Comparison of ENCODE assay signal across 8 cellular contexts in genomic region chr17:78412403-78412802, GRCh38. TPM values are rescaled to one million over a fixed set of nuclear protein-coding genes. Genes with fewer than 3 reads are reported as not detected.
A peak's percentile ranks its signal among the peaks of the same experiment; 100 is the strongest.
DNase-seq lines count a peak whose midpoint lies in the region; ATAC-seq, FAIRE-seq and TF ChIP-seq lines count a peak whose summit lies in the region.

No MANE protein-coding gene starts in this region.

- no peak; the same call in none of the 2 replicates for TF ChIP-seq POLR2A in GM12878 (IDR thresholded peaks at IDR 0.05; ENCODE audit: low read depth, low read length)

- no peak overlapping the region for H3K4me2 ChIP-seq in GM12878 (ENCODE audit: control insufficient read depth, insufficient read depth)

- H2AFZ ChIP-seq in GM12878 (ENCODE audit: control insufficient read depth, low read depth, low read length): no peak overlapping the region

- intact Hi-C loops in GM12878 (cut with micrococcal nuclease; ENCODE audit: unreplicated experiment): no loop called here
- intact Hi-C loops in natural killer cell (cut with micrococcal nuclease): no loop called here

- DNase-seq in NCI-H2107 treated with DMSO at 0.1 percent for 48 hours (lab: John Stamatoyannopoulos, UW; ENCODE audit: unreplicated experiment) (peak; percentile 46), NCI-H2107 (lab: John Stamatoyannopoulos, UW) (no peak), NCI-H774 (lab: John Stamatoyannopoulos, UW) (peak; percentile 41), GM12878 (ENCODE audit: low read depth, low spot score) (no peak), natural killer cell (no peak), SIG-M5 treated with dmso at 0.1 percent for 504 hours (lab: John Stamatoyannopoulos, UW; ENCODE audit: unreplicated experiment) (no peak), NCI-H345 (lab: John Stamatoyannopoulos, UW) (no peak), DMS79 (lab: John Stamatoyannopoulos, UW) (no peak)

- H3K4me3 ChIP-seq in GM12878: no peak overlapping the region

- TF ChIP-seq RAD21 in GM12878 (IDR thresholded peaks at IDR 0.05; ENCODE audit: insufficient read depth, low read depth, low read length): no peak

- H3K9me3 ChIP-seq in GM12878 (replicated peaks; ENCODE audit: control insufficient read depth, insufficient read depth, low read length): no peaks in the 10 kb centered on the region

- peaks cover 2% of the 10 kb centered on the region for H3K79me2 ChIP-seq in GM12878 (ENCODE audit: control insufficient read depth, insufficient read depth, low read length)

- no peaks in the 10 kb centered on the region for H3K36me3 Mint-ChIP-seq in natural killer cell

- RAD21 ChIA-PET in GM12878 (lab: Charles Lee; ENCODE audit: unreplicated experiment): interaction anchor here (0.6 kb wide), 1 partner anchor 838 kb away, joined by 3 read pairs; no protein-coding TSS in a partner anchor

- no peak for FAIRE-seq in GM12878 (lab: Jason Lieb, UNC)

- no peak for TF ChIP-seq EP300 in GM12878 (IDR thresholded peaks at IDR 0.05; ENCODE audit: borderline replicate concordance in 1 of 2, control insufficient read depth in 1 of 2, low read depth in 2 of 2, low read length in 2 of 2)

- peak overlapping the region; percentile 62 to 87 for H3K27ac Mint-ChIP-seq in natural killer cell

- H3K4me3 Mint-ChIP-seq in natural killer cell: no peak overlapping the region

- in situ Hi-C loops in GM12878 (cut with MboI): no loop called here

- no peak overlapping the region for H3K9ac ChIP-seq in GM12878 (ENCODE audit: control insufficient read depth, insufficient read depth, low read length)

- CTCF ChIA-PET in GM12878 (lab: Yijun Ruan, JAX): interaction anchor here (1.2 kb wide), 1 partner anchor 9 kb away, joined by 6 read pairs; no protein-coding TSS in a partner anchor

- peaks cover 6% of the 10 kb centered on the region for H3K4me1 ChIP-seq in GM12878 (ENCODE audit: control insufficient read depth, insufficient read depth, low read length)

- H3K27me3 ChIP-seq in GM12878 (replicated peaks in 1 of 2; ENCODE audit: control insufficient read depth in 2 of 2, insufficient read depth in 2 of 2, low read length in 1 of 2): no peaks in the 10 kb centered on the region

- SMC1A ChIA-PET in GM12878 (lab: Charles Lee; ENCODE audit: uncharacterized antibody, unreplicated experiment): no interaction called here

- TF ChIP-seq CTCF in GM12878 (IDR thresholded peaks at IDR 0.05 in 2 of 3, conservative IDR thresholded peaks at IDR 0.05 in 1 of 3; ENCODE audit: control insufficient read depth in 2 of 3, extremely low read depth in 1 of 3, insufficient read depth in 1 of 3, low read depth in 3 of 3, low read length in 3 of 3): peak in 2 of 3 experiments; percentile 6 to 44; a peak in 3 of 6 replicates
- TF ChIP-seq CTCF in natural killer cell (IDR thresholded peaks at IDR 0.05): peak; percentile 34

- no peaks in the 10 kb centered on the region for H3K9me3 Mint-ChIP-seq in natural killer cell

- ATAC-seq in GM12878: peak; percentile 59
- ATAC-seq in natural killer cell: peak in 2 of 3 donors; percentile 28 to 39

- H3K27me3 Mint-ChIP-seq in natural killer cell (ENCODE audit: low read depth in 2 of 2): no peaks in the 10 kb centered on the region

- no peaks in the 10 kb centered on the region; the same call in 1 of the 2 replicates for H4K20me1 ChIP-seq in GM12878 (ENCODE audit: control insufficient read depth, insufficient read depth)

- 62% methylated on average over 10 of the region's 10 CpGs for WGBS in GM12878 (ENCODE audit: insufficient coverage, insufficient replicate concordance, low lambda C conversion rate, missing lambda C conversion rate)

- peaks cover 56 to 79% of the 10 kb centered on the region in 2 donors for H3K4me1 Mint-ChIP-seq in natural killer cell

- no peak overlapping the region for H3K27ac ChIP-seq in GM12878 (ENCODE audit: control insufficient read depth, insufficient read depth)

- peaks cover 25 to 42% of the 10 kb centered on the region in 2 experiments for H3K36me3 ChIP-seq in GM12878 (ENCODE audit: control insufficient read depth in 2 of 2, insufficient read depth in 2 of 2, low read length in 1 of 2)

- POLR2A ChIA-PET in GM12878 (lab: Charles Lee): no interaction called here

- BruUV-seq in GM12878 (replicated peaks; lab: Mats Ljungman, UMichigan): no TSS peak

TF ChIP-seq in GM12878, 131 proteins besides CTCF, POLR2A, EP300 and RAD21:
- TF ChIP-seq GATAD2B (conservative IDR thresholded peaks at IDR 0.05; ENCODE audit: low read depth) (no peak), NFYA (IDR thresholded peaks at IDR 0.05; ENCODE audit: borderline replicate concordance, low read depth, low read length) (no peak), NBN (IDR thresholded peaks at IDR 0.05) (no peak), PAX5 (IDR thresholded peaks at IDR 0.05; ENCODE audit: borderline replicate concordance, low read depth, low read length) (no peak), SMC3 (IDR thresholded peaks at IDR 0.05; ENCODE audit: borderline replicate concordance, low read length) (no peak; the same call in 1 of the 2 replicates), SMAD1 (IDR thresholded peaks at IDR 0.05; ENCODE audit: low read depth, partially characterized antibody) (no peak), YY1 (IDR thresholded peaks at IDR 0.05; ENCODE audit: low read depth, low read length) (no peak), SREBF1 (IDR thresholded peaks at IDR 0.05; ENCODE audit: low read length) (no peak), KAT2A (conservative IDR thresholded peaks at IDR 0.05; ENCODE audit: control insufficient read depth, low read depth, low read length) (no peak), SUPT20H (IDR thresholded peaks at IDR 0.05; ENCODE audit: borderline replicate concordance, control insufficient read depth, low read depth, low read length) (no peak)
- TF ChIP-seq, protein P1, sequence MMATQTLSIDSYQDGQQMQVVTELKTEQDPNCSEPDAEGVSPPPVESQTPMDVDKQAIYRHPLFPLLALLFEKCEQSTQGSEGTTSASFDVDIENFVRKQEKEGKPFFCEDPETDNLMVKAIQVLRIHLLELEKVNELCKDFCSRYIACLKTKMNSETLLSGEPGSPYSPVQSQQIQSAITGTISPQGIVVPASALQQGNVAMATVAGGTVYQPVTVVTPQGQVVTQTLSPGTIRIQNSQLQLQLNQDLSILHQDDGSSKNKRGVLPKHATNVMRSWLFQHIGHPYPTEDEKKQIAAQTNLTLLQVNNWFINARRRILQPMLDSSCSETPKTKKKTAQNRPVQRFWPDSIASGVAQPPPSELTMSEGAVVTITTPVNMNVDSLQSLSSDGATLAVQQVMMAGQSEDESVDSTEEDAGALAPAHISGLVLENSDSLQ (IDR thresholded peaks at IDR 0.05): no peak

RNA-seq across cellular contexts. Expression of gene PGS1, which starts 34.0 kb away (rescaled TPM):
- total RNA-seq in GM12878 (2013; cell fraction: nucleolus; rRNA removed): 112 and 119 TPM in 2 replicates
- total RNA-seq in GM12878 (2014; rRNA removed) (26.5 and 29.2 TPM in 2 replicates), GM12878 (2014; rRNA removed; fragmentation: Illumina TruSeq; extraction: Trizol) (15.0 and 15.9 TPM in 2 replicates), GM12878 (2021) (31.7 and 34.1 TPM in 2 replicates), natural killer cell (10 to 100 TPM; 47.9 to 53.6 (median 48.3) TPM)
- polyA plus RNA-seq in GM12878 (2011; ENCODE audit: low read depth): 14.9 TPM
- polyA plus RNA-seq in GM12878 (2011; rRNA removed) (19.4 and 28.3 TPM in 2 replicates), GM12878 (2014; fragmentation: Illumina TruSeq; extraction: Trizol) (13.4 and 19.1 TPM in 2 replicates), GM12878 (2014; fragmentation: Nextera tagmentation; extraction: Ambion mirVana) (1 to 10 TPM; 1.3 to 1.9 TPM), GM12878 (2014; rRNA removed) (32.2 and 33.1 TPM in 2 replicates), GM12878 (2016; fragmentation: Nextera tagmentation; extraction: Ambion mirVana) (10 to 100 TPM; 36.3 to 37.6 TPM)
- polyA plus RNA-seq in GM12878 (2011; cell fraction: cytosol; rRNA removed): 33.3 and 45.6 TPM in 2 replicates
- 145 and 149 TPM in 2 replicates for polyA plus RNA-seq in GM12878 (2011; cell fraction: nucleus; rRNA removed)
- 26.4 and 26.6 TPM in 2 replicates for polyA plus RNA-seq in GM12878 (2012)
- polyA minus RNA-seq in GM12878 (2011; rRNA and poly(A)+ RNA removed): 25.3 and 42.4 TPM in 2 replicates
- 11.9 TPM in 2 replicates for polyA minus RNA-seq in GM12878 (2011; cell fraction: cytosol; rRNA and poly(A)+ RNA removed)
- polyA minus RNA-seq in GM12878 (2011; cell fraction: nucleus; rRNA and poly(A)+ RNA removed): 41.8 and 50.4 TPM in 2 replicates

RNA-seq across cellular contexts. Expression of gene SOCS3, which starts 52.5 kb away (rescaled TPM):
- total RNA-seq in GM12878 (2013; cell fraction: nucleolus; rRNA removed): 4.2 and 4.3 TPM in 2 replicates
- 1.7 and 2.0 TPM in 2 replicates for total RNA-seq in GM12878 (2014; rRNA removed)
- total RNA-seq in GM12878 (2014; rRNA removed; fragmentation: Illumina TruSeq; extraction: Trizol): 0.92 and 1.0 TPM in 2 replicates
- 1.8 and 2.7 TPM in 2 replicates for total RNA-seq in GM12878 (2021)
- polyA plus RNA-seq in GM12878 (2011; ENCODE audit: low read depth): 1.4 TPM
- polyA plus RNA-seq in GM12878 (2011; rRNA removed): 3.5 and 3.9 TPM in 2 replicates
- polyA plus RNA-seq in GM12878 (2011; cell fraction: cytosol; rRNA removed): 4.5 and 5.4 TPM in 2 replicates
- polyA plus RNA-seq in GM12878 (2011; cell fraction: nucleus; rRNA removed): 12.8 and 13.1 TPM in 2 replicates
- polyA plus RNA-seq in GM12878 (2012): 3.2 and 7.9 TPM in 2 replicates
- 0.40 and 0.48 TPM in 2 replicates for polyA plus RNA-seq in GM12878 (2014; fragmentation: Illumina TruSeq; extraction: Trizol)
- polyA plus RNA-seq in GM12878 (2014; fragmentation: Nextera tagmentation; extraction: Ambion mirVana): under 1 TPM; 0.05 to 0.10 TPM
- polyA plus RNA-seq in GM12878 (2014; rRNA removed): 1.0 and 1.4 TPM in 2 replicates
- polyA plus RNA-seq in GM12878 (2016; fragmentation: Nextera tagmentation; extraction: Ambion mirVana): 1 to 10 TPM in 1 of 2 experiments, under 1 TPM in 1; 0.87 to 1.1 TPM
- 5.3 and 11.4 TPM in 2 replicates for polyA minus RNA-seq in GM12878 (2011; rRNA and poly(A)+ RNA removed)
- polyA minus RNA-seq in GM12878 (2011; cell fraction: cytosol; rRNA and poly(A)+ RNA removed): 4.1 TPM in 2 replicates
- 8.9 and 12.6 TPM in 2 replicates for polyA minus RNA-seq in GM12878 (2011; cell fraction: nucleus; rRNA and poly(A)+ RNA removed)
- total RNA-seq in natural killer cell: 10 to 100 TPM; 39.0 to 47.9 (median 43.6) TPM

Comparison
In these comparisons a context has a peak if more than half of its experiments do, and no peak if none do; other contexts are left out.
1. DNase-seq: peak in NCI-H2107 treated with DMSO at 0.1 percent for 48 hours (single experiment) and NCI-H774 (single experiment); none in NCI-H2107 (single experiment), GM12878 (single experiment), natural killer cell (single experiment), SIG-M5 treated with dmso at 0.1 percent for 504 hours (single experiment), NCI-H345 (single experiment) and DMS79 (single experiment).
2. RNA of gene SOCS3, which starts 52.5 kb away (total RNA-seq): 39.0 to 47.9 TPM in natural killer cell; 0.92 to 4.3 TPM in GM12878; every median in the first group is over 4 times any median in the second.